1 cellular context compared by ENCODE assay signal in the genomic region with DNA sequence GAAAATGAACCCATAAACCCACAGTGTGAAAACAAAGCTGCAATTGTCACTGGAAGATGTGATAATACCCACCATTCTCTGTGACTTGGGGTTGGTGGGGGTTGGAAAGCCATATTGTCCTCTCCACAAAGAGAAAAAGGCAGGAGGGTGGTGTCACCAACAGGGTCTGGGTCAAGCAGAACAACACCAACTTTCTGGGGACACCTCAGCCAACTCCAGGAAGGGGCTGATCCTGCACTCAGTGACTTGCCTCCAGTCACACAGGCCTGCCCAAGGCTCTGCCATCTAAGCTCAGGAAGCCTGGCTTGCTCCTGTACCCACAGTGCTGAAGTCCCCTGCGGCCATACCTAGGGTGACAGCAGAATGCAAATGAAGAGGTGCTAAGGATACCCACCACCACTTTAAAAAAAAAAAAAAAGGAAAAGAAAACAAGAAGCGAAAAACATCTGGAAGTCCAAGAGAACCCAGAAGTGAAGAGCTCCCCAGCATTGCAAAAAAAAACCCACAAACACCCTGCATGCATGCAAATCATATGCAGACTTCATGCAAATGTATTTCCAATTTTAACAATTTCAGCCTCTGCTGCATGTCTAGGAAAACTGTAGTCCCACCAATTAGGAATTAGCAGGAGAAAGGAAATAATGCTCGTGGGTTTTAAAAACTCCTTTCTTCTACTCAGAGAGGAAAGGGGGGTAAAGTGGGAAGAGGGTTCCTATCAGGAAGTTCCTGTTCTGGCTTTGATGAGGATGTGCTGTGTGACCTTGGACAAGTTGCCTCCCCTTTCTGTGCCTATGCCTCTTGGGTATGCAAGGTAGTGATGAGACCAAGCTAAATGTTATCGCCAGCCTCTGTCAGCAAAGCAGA.
TF ChIP-seq lines count a peak whose summit lies in the region.

No MANE protein-coding gene starts in this region.

TF ChIP-seq in GM12878, 131 proteins besides CTCF, POLR2A, EP300 and RAD21 (continued from another document):
- TF ChIP-seq, protein P1, sequence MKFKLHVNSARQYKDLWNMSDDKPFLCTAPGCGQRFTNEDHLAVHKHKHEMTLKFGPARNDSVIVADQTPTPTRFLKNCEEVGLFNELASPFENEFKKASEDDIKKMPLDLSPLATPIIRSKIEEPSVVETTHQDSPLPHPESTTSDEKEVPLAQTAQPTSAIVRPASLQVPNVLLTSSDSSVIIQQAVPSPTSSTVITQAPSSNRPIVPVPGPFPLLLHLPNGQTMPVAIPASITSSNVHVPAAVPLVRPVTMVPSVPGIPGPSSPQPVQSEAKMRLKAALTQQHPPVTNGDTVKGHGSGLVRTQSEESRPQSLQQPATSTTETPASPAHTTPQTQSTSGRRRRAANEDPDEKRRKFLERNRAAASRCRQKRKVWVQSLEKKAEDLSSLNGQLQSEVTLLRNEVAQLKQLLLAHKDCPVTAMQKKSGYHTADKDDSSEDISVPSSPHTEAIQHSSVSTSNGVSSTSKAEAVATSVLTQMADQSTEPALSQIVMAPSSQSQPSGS (IDR thresholded peaks at IDR 0.05; ENCODE audit: low read length) = 0 out of 2 replicates have a peak, but pooled peaks have one; percentile 25
- TF ChIP-seq KLF5 (IDR thresholded peaks at IDR 0.05; ENCODE audit: partially characterized antibody) (no peak), SIX5 (IDR thresholded peaks at IDR 0.05; ENCODE audit: low read depth, low read length, severe bottlenecking) (no peak), RUNX3 (IDR thresholded peaks at IDR 0.05; ENCODE audit: low read length) (peak; percentile 69), POU2F2 (IDR thresholded peaks at IDR 0.05; ENCODE audit: borderline replicate concordance, low read depth, low read length) (peak; percentile 95), SP1 (IDR thresholded peaks at IDR 0.05; ENCODE audit: low read depth, low read length) (no peak), HDGF (IDR thresholded peaks at IDR 0.05) (0 out of 2 replicates have a peak, but pooled peaks have one; percentile 13), EED (IDR thresholded peaks at IDR 0.05; ENCODE audit: low read depth) (peak; percentile 53; the same call in 1 of the 2 replicates), MEF2A (IDR thresholded peaks at IDR 0.05; ENCODE audit: insufficient read depth, low read depth, low read length) (0 out of 2 replicates have a peak, but pooled peaks have one; percentile 11), ZNF384 (IDR thresholded peaks at IDR 0.05; ENCODE audit: borderline replicate concordance, low read depth, low read length) (peak; percentile 57)
- TF ChIP-seq, protein P2, sequence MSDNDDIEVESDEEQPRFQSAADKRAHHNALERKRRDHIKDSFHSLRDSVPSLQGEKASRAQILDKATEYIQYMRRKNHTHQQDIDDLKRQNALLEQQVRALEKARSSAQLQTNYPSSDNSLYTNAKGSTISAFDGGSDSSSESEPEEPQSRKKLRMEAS (IDR thresholded peaks at IDR 0.05; ENCODE audit: low read depth, low read length) = no peak
TF ChIP-seq in GM12878: peak in this region for 9.
